Comparison of ENCODE assay signal across 24 cellular contexts in genomic region chr5:151557951-151558350, GRCh38. TPM values are rescaled to one million over a fixed set of nuclear protein-coding genes. Genes with fewer than 3 reads are reported as not detected.
A peak's percentile ranks its signal among the peaks of the same experiment; 100 is the strongest.
DNase-seq lines count a peak whose midpoint lies in the region; ATAC-seq, FAIRE-seq and TF ChIP-seq lines count a peak whose summit lies in the region.
"Had no signal": no experiment of that assay in that cellular context is flagged by ENCODE, and none has a peak within 500 bp of the region (broad histone marks: within the 10 kb centered on the region; RNA-seq: fewer than 3 reads in every experiment).

No MANE protein-coding gene starts in this region.

- no peak overlapping the region for H2AFZ ChIP-seq in trophoblast cell (ENCODE audit: insufficient read depth, low read length, poor library complexity)

- no peaks in the 10 kb centered on the region for H3K79me1 ChIP-seq in trophoblast cell (ENCODE audit: low read length)

- peak overlapping the region; percentile 58 for H3K27ac ChIP-seq in RWPE1
- no peak overlapping the region for H3K27ac ChIP-seq in trophoblast cell (ENCODE audit: low read depth, low read length)
- H3K27ac ChIP-seq: BLaER1 had no signal

- POLR2A ChIA-PET in RWPE1 (lab: Yijun Ruan, JAX; ENCODE audit: low non-redundant PET) (no interaction called here), T-cell (lab: Charles Lee) (no interaction called here)

- FAIRE-seq in GM12891 (lab: Jason Lieb, UNC) = no peak
- FAIRE-seq: A204.1, D721Med, G401.6, GM12892, GM18507 had no signal

- no peak for DNase-seq in RWPE1 (ENCODE audit: low spot score)
- DNase-seq in trophoblast cell = peak; percentile 59 to 93
- no peak for DNase-seq in GM12891 (ENCODE audit: insufficient read length, low spot score)
- no peak for DNase-seq in T-cell
- DNase-seq: 8988T; ACHN; BE2C; C1 segment of cervical spinal cord; Caco-2; Calu3; CD4-positive, alpha-beta memory T cell; CD4-positive, CD25-positive, alpha-beta regulatory T cell; DMS79 treated with DMSO at 0.1 percent for 48 hours; GF-D8 had no signal

- no peak overlapping the region for H3K4me3 Mint-ChIP-seq in dendritic cell treated with granulocyte-macrophage colony-stimulating factor and Interleukin-4, amounts not matched to agents 40 ng/mL and 50 ng/mL, for 4 days
- no peak overlapping the region for H3K4me3 Mint-ChIP-seq in T-cell
- H3K4me3 Mint-ChIP-seq: CD14-positive monocyte; CD4-positive, alpha-beta memory T cell; CD4-positive, CD25-positive, alpha-beta regulatory T cell had no signal

- H4K8ac ChIP-seq in trophoblast cell (ENCODE audit: low read depth, low read length) = no peak overlapping the region

- H4K91ac ChIP-seq in trophoblast cell (ENCODE audit: low read depth, low read length) = no peak overlapping the region

- H4K12ac ChIP-seq in trophoblast cell (ENCODE audit: low read depth, low read length) = no peak overlapping the region

- H3K9me3 Mint-ChIP-seq in dendritic cell treated with granulocyte-macrophage colony-stimulating factor and Interleukin-4, amounts not matched to agents 40 ng/mL and 50 ng/mL, for 4 days = no peaks in the 10 kb centered on the region
- no peaks in the 10 kb centered on the region for H3K9me3 Mint-ChIP-seq in T-cell
- H3K9me3 Mint-ChIP-seq: CD14-positive monocyte; CD4-positive, alpha-beta memory T cell; CD4-positive, CD25-positive, alpha-beta regulatory T cell had no signal

- no peak overlapping the region for H3K4me2 ChIP-seq in trophoblast cell (ENCODE audit: low read length)
- H3K4me2 ChIP-seq: BLaER1 had no signal

- CTCF ChIA-PET in RWPE1 (lab: Yijun Ruan, JAX) = interaction anchor here (0.5 to 2.7 kb wide), 3 partner anchors 30 to 345 kb away, joined by 3 to 15 read pairs (median 4); no protein-coding TSS in a partner anchor
- CTCF ChIA-PET in T-cell (lab: Charles Lee) = interaction anchor here in 1 of 2 donors (0.8 kb wide), 1 partner anchor 69 kb away, joined by 3 read pairs; no protein-coding TSS in a partner anchor

- H3K4ac ChIP-seq in trophoblast cell (ENCODE audit: low read depth, low read length) = no peak overlapping the region

- no peak overlapping the region for H2BK12ac ChIP-seq in trophoblast cell (ENCODE audit: low read length)

- ATAC-seq in T-cell (replicated peaks in 1 of 4) (no peak), HG02798 (IDR thresholded peaks at IDR 0.05; ENCODE audit: poor library complexity, unreplicated experiment) (no peak)

- no peak overlapping the region for H3K18ac ChIP-seq in trophoblast cell (ENCODE audit: low read length)

- no peak overlapping the region for H3K23ac ChIP-seq in trophoblast cell (ENCODE audit: low read length)

- H3K4me1 Mint-ChIP-seq in dendritic cell treated with granulocyte-macrophage colony-stimulating factor and Interleukin-4, amounts not matched to agents 40 ng/mL and 50 ng/mL, for 4 days (ENCODE audit: low read depth) = peaks cover 22% of the 10 kb centered on the region
- peaks cover 0 to 7% (median 0%) of the 10 kb centered on the region in 3 donors for H3K4me1 Mint-ChIP-seq in T-cell
- H3K4me1 Mint-ChIP-seq: CD4-positive, CD25-positive, alpha-beta regulatory T cell had no signal

- H3K9me3 ChIP-seq in trophoblast cell (ENCODE audit: insufficient read depth, low read depth, low read length) = peaks cover 4% of the 10 kb centered on the region
- H3K9me3 ChIP-seq: BE2C, BLaER1, Caco-2 had no signal

- peak overlapping the region; percentile 40 for H3K27ac Mint-ChIP-seq in dendritic cell treated with granulocyte-macrophage colony-stimulating factor and Interleukin-4, amounts not matched to agents 40 ng/mL and 50 ng/mL, for 4 days
- H3K27ac Mint-ChIP-seq in T-cell = no peak overlapping the region
- H3K27ac Mint-ChIP-seq: CD4-positive, alpha-beta memory T cell; CD4-positive, CD25-positive, alpha-beta regulatory T cell had no signal

- H3K4me1 ChIP-seq in trophoblast cell (ENCODE audit: control insufficient read depth in 1 of 2, insufficient read depth in 2 of 2, low read length in 2 of 2) = peaks cover 9 to 18% of the 10 kb centered on the region in 2 experiments
- H3K4me1 ChIP-seq: BE2C, BLaER1, Caco-2 had no signal

- H3K27me3 ChIP-seq in trophoblast cell (ENCODE audit: insufficient read depth, low read length) = no peaks in the 10 kb centered on the region
- H3K27me3 ChIP-seq: BE2C, BLaER1 had no signal

- H2AK5ac ChIP-seq in trophoblast cell (ENCODE audit: low read length) = no peak overlapping the region

- H2BK5ac ChIP-seq in trophoblast cell (ENCODE audit: low read depth, low read length, poor library complexity) = no peak overlapping the region

- H3K27me3 Mint-ChIP-seq in dendritic cell treated with granulocyte-macrophage colony-stimulating factor and Interleukin-4, amounts not matched to agents 40 ng/mL and 50 ng/mL, for 4 days = peaks cover 7% of the 10 kb centered on the region
- peaks cover 0 to 5% of the 10 kb centered on the region in 2 donors for H3K27me3 Mint-ChIP-seq in T-cell
- H3K27me3 Mint-ChIP-seq: CD4-positive, CD25-positive, alpha-beta regulatory T cell had no signal

- no peaks in the 10 kb centered on the region for H3K36me3 Mint-ChIP-seq in dendritic cell treated with granulocyte-macrophage colony-stimulating factor and Interleukin-4, amounts not matched to agents 40 ng/mL and 50 ng/mL, for 4 days (ENCODE audit: low read depth)
- no peaks in the 10 kb centered on the region for H3K36me3 Mint-ChIP-seq in T-cell
- H3K36me3 Mint-ChIP-seq: CD14-positive monocyte; CD4-positive, alpha-beta memory T cell; CD4-positive, CD25-positive, alpha-beta regulatory T cell had no signal

- TF ChIP-seq POLR2A in GM12891 (IDR thresholded peaks at IDR 0.05; ENCODE audit: low read depth, low read length) = no peak

- H2BK120ac ChIP-seq in trophoblast cell (ENCODE audit: insufficient read depth, low read length, poor library complexity) = no peak overlapping the region

- H3K4me3 ChIP-seq in trophoblast cell (ENCODE audit: low read depth, low read length) = no peak overlapping the region
- H3K4me3 ChIP-seq: BLaER1 had no signal

- no peaks in the 10 kb centered on the region for H3K79me2 ChIP-seq in trophoblast cell (ENCODE audit: control insufficient read depth, insufficient read depth, low read length, poor library complexity)

- no peak overlapping the region for H3K14ac ChIP-seq in trophoblast cell (ENCODE audit: low read length)

- H3K36me3 ChIP-seq in trophoblast cell (ENCODE audit: control insufficient read depth in 1 of 2, insufficient read depth in 2 of 2, low read length in 2 of 2) = no peaks in the 10 kb centered on the region
- H3K36me3 ChIP-seq: BE2C, BLaER1 had no signal

- H3K9ac ChIP-seq in trophoblast cell (ENCODE audit: low read length) = no peak overlapping the region
- H3K9ac ChIP-seq: BLaER1 had no signal

- intact Hi-C loops in dendritic cell treated with granulocyte-macrophage colony-stimulating factor and Interleukin-4, amounts not matched to agents 40 ng/mL and 50 ng/mL, for 4 days (cut with micrococcal nuclease) = no loop called here

- no peak for TF ChIP-seq CTCF in RWPE1 (conservative IDR thresholded peaks at IDR 0.05; ENCODE audit: low read depth)

- no CpG with 5 or more reads among the region's 6 CpGs for WGBS in trophoblast cell (ENCODE audit: extremely low coverage, insufficient coverage, insufficient read length)

TF ChIP-seq in GM12891, 5 proteins besides CTCF, POLR2A, EP300 and RAD21:
- TF ChIP-seq SPI1 (IDR thresholded peaks at IDR 0.05; ENCODE audit: low read depth, low read length) (no peak), PAX5 (IDR thresholded peaks at IDR 0.05; ENCODE audit: insufficient read depth, low read length, severe bottlenecking) (no peak), POU2F2 (IDR thresholded peaks at IDR 0.05; ENCODE audit: low read depth, low read length) (no peak), TAF1 (IDR thresholded peaks at IDR 0.05; ENCODE audit: low read depth, low read length) (no peak), POLR2AphosphoS5 (IDR thresholded peaks at IDR 0.05; ENCODE audit: low read depth, low read length) (no peak)

RNA-seq across cellular contexts. Expression of gene FAT2, which starts 33.2 kb away (rescaled TPM):
- 0.26 and 0.30 TPM in 2 replicates for polyA plus RNA-seq in trophoblast cell (2013)
- polyA plus RNA-seq in GM12891 (2012; ENCODE audit: low read depth, missing spikeins) = 0.10 TPM
- total RNA-seq in T-cell = not detected
- total RNA-seq: A673; Calu3; CD4-positive, alpha-beta memory T cell; CD4-positive, CD25-positive, alpha-beta regulatory T cell had no signal
- polyA plus RNA-seq: CD14-positive monocyte; CD4-positive, alpha-beta memory T cell had no signal

Comparison
In these comparisons a context has a peak if more than half of its experiments do, and no peak if none do; other contexts are left out.
1. DNase-seq: peak in trophoblast cell (2 of 2); none in RWPE1 (single experiment), GM12891 (single experiment) and T-cell (0 of 34).